ENCODE assay signal across 21 cellular contexts in the genomic region with DNA sequence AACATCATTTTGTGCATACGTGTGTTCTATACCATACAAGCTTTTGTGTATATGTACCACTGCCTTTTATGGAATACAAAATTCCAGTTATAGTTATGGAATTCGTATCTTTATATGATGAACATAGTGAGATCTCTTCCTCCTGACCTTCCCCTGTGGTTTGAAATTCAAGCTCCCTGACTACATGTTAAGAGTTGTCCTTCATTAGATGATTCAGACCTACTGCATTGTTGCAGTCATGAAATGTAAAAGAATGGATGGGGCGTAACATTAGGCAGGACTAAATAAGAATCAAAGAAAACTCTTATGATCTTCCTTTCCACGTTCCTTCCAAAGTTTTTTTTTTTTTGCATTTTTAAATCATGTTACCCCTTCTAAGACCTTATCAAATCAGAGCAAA.
"Had no signal": no experiment of that assay in that cellular context is flagged by ENCODE, and none has a peak within 500 bp of the region (broad histone marks: within the 10 kb centered on the region; RNA-seq: fewer than 3 reads in every experiment).

No MANE protein-coding gene starts in this region.

- H3K27me3 ChIP-seq: esophagus muscularis mucosa, heart left ventricle, hepatocyte, left lung had no signal

- H3K36me3 ChIP-seq: esophagus muscularis mucosa, gastrocnemius medialis, heart left ventricle, left lung, lower lobe of right lung had no signal

- H3K4me3 ChIP-seq: coronary artery, dorsolateral prefrontal cortex, esophagus muscularis mucosa, gastrocnemius medialis, heart left ventricle, hepatocyte, left lung, lower lobe of right lung had no signal

- H3K9me3 ChIP-seq: esophagus muscularis mucosa, gastrocnemius medialis, heart left ventricle, left lung, lower lobe of right lung had no signal

- H3K4me3 Mint-ChIP-seq: immature natural killer cell; memory B cell; naive thymus-derived CD4-positive, alpha-beta T cell had no signal

- H3K27ac ChIP-seq: coronary artery, dorsolateral prefrontal cortex, esophagus muscularis mucosa, gastrocnemius medialis, heart left ventricle, hepatocyte, left lung, lower lobe of right lung had no signal

- DNase-seq: dermis blood vessel endothelial cell; dorsolateral prefrontal cortex; effector CD4-positive, alpha-beta T cell; effector memory CD4-positive, alpha-beta T cell; foreskin melanocyte; gastrocnemius medialis; heart left ventricle; hypothalamus; immature natural killer cell; islet precursor cell; left cardiac atrium; left lung; left ventricle myocardium superior; lower lobe of right lung; mesendoderm; midbrain; naive thymus-derived CD4-positive, alpha-beta T cell had no signal

- H3K36me3 Mint-ChIP-seq: immature natural killer cell; memory B cell; naive thymus-derived CD4-positive, alpha-beta T cell had no signal

- H3K27ac Mint-ChIP-seq: immature natural killer cell; memory B cell; naive thymus-derived CD4-positive, alpha-beta T cell had no signal

- ATAC-seq: gastrocnemius medialis; heart left ventricle; left cardiac atrium; left lung; left ventricle myocardium superior; lower lobe of right lung; naive thymus-derived CD4-positive, alpha-beta T cell had no signal

- H3K4me1 ChIP-seq: gastrocnemius medialis, heart left ventricle, left lung, lower lobe of right lung had no signal

- H3K4me1 Mint-ChIP-seq: immature natural killer cell, memory B cell had no signal

- H3K9me3 Mint-ChIP-seq: immature natural killer cell, memory B cell had no signal
